27 cellular contexts compared by ENCODE assay signal in genomic region chr18:14769381-14769780, GRCh38. TPM values are rescaled to one million over a fixed set of nuclear protein-coding genes. Genes with fewer than 3 reads are reported as not detected.
"Had no signal": no experiment of that assay in that cellular context is flagged by ENCODE, and none has a peak within 500 bp of the region (broad histone marks: within the 10 kb centered on the region; RNA-seq: fewer than 3 reads in every experiment).

No MANE protein-coding gene starts in this region.

- H3K9me3 Mint-ChIP-seq: natural killer cell treated with Interleukin-12 subunit alpha and Interleukin-12 subunit beta and Interleukin-15 and Interleukin-18, amount 100 ng/mL, for 72 hours had no signal

- H2AFZ ChIP-seq: parathyroid adenoma had no signal

- H3K4me1 Mint-ChIP-seq: neural crest cell had no signal

- H3K36me3 ChIP-seq: gastrocnemius medialis, lower lobe of right lung, neutrophil, right lobe of liver, stomach, thyroid gland had no signal

- H3K4me3 Mint-ChIP-seq: natural killer cell treated with Interleukin-12 subunit alpha and Interleukin-12 subunit beta and Interleukin-15 and Interleukin-18, amount 100 ng/mL, for 72 hours; neural crest cell; type B pancreatic cell had no signal

- H3K27me3 ChIP-seq: dorsolateral prefrontal cortex, gastrocnemius medialis, neutrophil, right lobe of liver, stomach, thyroid gland had no signal

- H3K36me3 Mint-ChIP-seq: natural killer cell treated with Interleukin-12 subunit alpha and Interleukin-12 subunit beta and Interleukin-15 and Interleukin-18, amount 100 ng/mL, for 72 hours; type B pancreatic cell had no signal

- FAIRE-seq: colon, keratinocyte had no signal

- H3K4me2 ChIP-seq: smooth muscle cell had no signal

- H3K27ac Mint-ChIP-seq: natural killer cell treated with Interleukin-12 subunit alpha and Interleukin-12 subunit beta and Interleukin-15 and Interleukin-18, amount 100 ng/mL, for 72 hours; progenitor cell of endocrine pancreas; type B pancreatic cell had no signal

- H3K9me3 ChIP-seq: gastrocnemius medialis, lower lobe of right lung, neutrophil, right lobe of liver, stomach, thyroid gland had no signal

- H3K27me3 Mint-ChIP-seq: natural killer cell treated with Interleukin-12 subunit alpha and Interleukin-12 subunit beta and Interleukin-15 and Interleukin-18, amount 100 ng/mL, for 72 hours; progenitor cell of endocrine pancreas; type B pancreatic cell had no signal

- H3K27ac ChIP-seq: dorsolateral prefrontal cortex, gastrocnemius medialis, lower lobe of right lung, neutrophil, parathyroid adenoma, right lobe of liver, stomach, thyroid gland had no signal

- ATAC-seq: gastrocnemius medialis; left ventricle myocardium superior; lower lobe of right lung; natural killer cell treated with Interleukin-12 subunit alpha and Interleukin-12 subunit beta and Interleukin-15 and Interleukin-18, amount 100 ng/mL, for 72 hours; right lobe of liver had no signal

- H3K4me1 ChIP-seq: gastrocnemius medialis, lower lobe of right lung, parathyroid adenoma, right lobe of liver, stomach, thyroid gland had no signal

- H3K4me3 ChIP-seq: dorsolateral prefrontal cortex, gastrocnemius medialis, lower lobe of right lung, right lobe of liver, smooth muscle cell, stomach, thyroid gland had no signal

- H3K9ac ChIP-seq: parathyroid adenoma had no signal

- H3K79me2 ChIP-seq: parathyroid adenoma had no signal

- DNase-seq: dorsolateral prefrontal cortex; effector CD4-positive, alpha-beta T cell; foreskin fibroblast; gastrocnemius medialis; head of caudate nucleus; left ventricle myocardium superior; lower lobe of right lung; right lobe of liver; stimulated activated CD4-positive, alpha-beta T cell treated with anti-CD3 and anti-CD28 coated beads, Interleukin-12 subunit alpha, Interleukin-12 subunit beta, amount 100 ng/mL, for 4 hours; stimulated activated CD4-positive, alpha-beta T cell treated with anti-CD3 and anti-CD28 coated beads, Interleukin-1b, Interleukin-23, amount 100 ng/mL, for 48 hours; stimulated activated CD4-positive, alpha-beta T cell treated with anti-CD3 and anti-CD28 coated beads, Interleukin-4, amount 100 ng/mL, for 1 hour; stimulated activated CD8-positive, alpha-beta memory T cell treated with anti-CD3 and anti-CD28 coated beads, Interleukin-4, amount 100 ng/mL, for 48 hours; stimulated activated naive CD4-positive, alpha-beta T cell treated with Interleukin-2 at 50 U/mL for 16 hours; stomach; thyroid gland had no signal

RNA-seq across cellular contexts. Expression of gene ANKRD30B, which starts 21.4 kb away (rescaled TPM):
- total RNA-seq: gastrocnemius medialis; left ventricle myocardium superior; lower lobe of right lung; natural killer cell treated with Interleukin-12 subunit alpha and Interleukin-12 subunit beta and Interleukin-15 and Interleukin-18, amount 100 ng/mL, for 72 hours; neural crest cell; progenitor cell of endocrine pancreas; right lobe of liver; smooth muscle cell; temporal lobe; urinary bladder had no signal
- polyA plus RNA-seq: esophagus, keratinocyte, smooth muscle cell, urinary bladder had no signal
